Comparison of ENCODE assay signal across 14 cellular contexts in the genomic region with DNA sequence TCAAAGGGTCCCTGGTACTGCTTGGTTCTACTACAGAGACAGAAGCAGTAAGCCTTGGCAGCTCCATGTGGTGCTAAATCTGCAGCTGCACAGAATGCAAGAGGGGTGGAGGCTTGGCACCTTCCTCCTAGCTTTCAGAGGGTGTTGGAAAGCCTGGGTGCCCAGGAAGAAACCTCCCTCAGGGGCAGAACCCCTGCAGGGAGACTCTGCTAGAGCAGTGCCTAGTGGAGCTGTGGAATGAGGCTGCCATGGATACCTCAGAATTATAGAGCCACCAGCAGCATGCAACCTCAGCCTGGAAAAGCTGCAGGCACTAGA.
DNase-seq lines count a peak whose midpoint lies in the region; ATAC-seq lines count a peak whose summit lies in the region.
"Had no signal": no experiment of that assay in that cellular context is flagged by ENCODE, and none has a peak within 500 bp of the region (broad histone marks: within the 10 kb centered on the region; RNA-seq: fewer than 3 reads in every experiment).

No MANE protein-coding gene starts in this region.

- H3K27ac Mint-ChIP-seq in activated CD8-positive, alpha-beta memory T cell treated with anti-CD3 and anti-CD28 coated beads, Interleukin-2, amount 10 ng/mL, durations not matched to agents 7 days and 5 days = no peak overlapping the region
- H3K27ac Mint-ChIP-seq: B cell; CD8-positive, alpha-beta T cell had no signal

- H3K4me1 Mint-ChIP-seq in activated CD8-positive, alpha-beta memory T cell treated with anti-CD3 and anti-CD28 coated beads, Interleukin-2, amount 10 ng/mL, durations not matched to agents 7 days and 5 days = no peaks in the 10 kb centered on the region
- H3K4me1 Mint-ChIP-seq: B cell; CD4-positive, CD25-positive, alpha-beta regulatory T cell had no signal

- no peaks in the 10 kb centered on the region for H3K27me3 Mint-ChIP-seq in activated CD8-positive, alpha-beta memory T cell treated with anti-CD3 and anti-CD28 coated beads, Interleukin-2, amount 10 ng/mL, durations not matched to agents 7 days and 5 days

- intact Hi-C loops in posterior vena cava (cut with DNase I) = no loop called here

- CTCF ChIA-PET in activated CD8-positive, alpha-beta memory T cell treated with anti-CD3 and anti-CD28 coated beads, Interleukin-2, amount 10 ng/mL, durations not matched to agents 7 days and 5 days (lab: Charles Lee) = no interaction called here

- H3K9me3 Mint-ChIP-seq in activated CD8-positive, alpha-beta memory T cell treated with anti-CD3 and anti-CD28 coated beads, Interleukin-2, amount 10 ng/mL, durations not matched to agents 7 days and 5 days (ENCODE audit: low read depth) = peaks cover 3% of the 10 kb centered on the region

- no peak overlapping the region for H3K4me3 Mint-ChIP-seq in activated CD8-positive, alpha-beta memory T cell treated with anti-CD3 and anti-CD28 coated beads, Interleukin-2, amount 10 ng/mL, durations not matched to agents 7 days and 5 days
- H3K4me3 Mint-ChIP-seq: B cell; CD4-positive, CD25-positive, alpha-beta regulatory T cell; CD8-positive, alpha-beta T cell had no signal

- DNase-seq in activated CD8-positive, alpha-beta memory T cell treated with anti-CD3 and anti-CD28 coated beads, Interleukin-2, amount 10 ng/mL, durations not matched to agents 7 days and 5 days = peak; percentile 18
- DNase-seq in activated CD8-positive, alpha-beta memory T cell treated with anti-CD3 and anti-CD28 coated beads, Interleukin-2, amount 50 U/mL, for 4 hours = no peak
- DNase-seq in islet precursor cell = peak; percentile 24
- DNase-seq in posterior vena cava (ENCODE audit: low spot score) = peak; percentile 47
- no peak for DNase-seq in foreskin melanocyte
- DNase-seq in amygdala (lab: John Stamatoyannopoulos, UW) = no peak
- DNase-seq: Caco-2; CD4-positive, CD25-positive, alpha-beta regulatory T cell; DMS153; DND-41; H7; HCEC 1CT had no signal

- no peak for ATAC-seq in activated CD8-positive, alpha-beta memory T cell treated with anti-CD3 and anti-CD28 coated beads, Interleukin-2, amount 10 ng/mL, durations not matched to agents 7 days and 5 days
- ATAC-seq: CD8-positive, alpha-beta T cell had no signal

- no peaks in the 10 kb centered on the region for H3K36me3 Mint-ChIP-seq in activated CD8-positive, alpha-beta memory T cell treated with anti-CD3 and anti-CD28 coated beads, Interleukin-2, amount 10 ng/mL, durations not matched to agents 7 days and 5 days

Comparison
In these comparisons a context has a peak if more than half of its experiments do, and no peak if none do; other contexts are left out.
1. DNase-seq: peak in activated CD8-positive, alpha-beta memory T cell treated with anti-CD3 and anti-CD28 coated beads, Interleukin-2, amount 10 ng/mL, durations not matched to agents 7 days and 5 days (single experiment), islet precursor cell (single experiment) and posterior vena cava (single experiment); none in activated CD8-positive, alpha-beta memory T cell treated with anti-CD3 and anti-CD28 coated beads, Interleukin-2, amount 50 U/mL, for 4 hours (single experiment), foreskin melanocyte (single experiment) and amygdala (0 of 56).